1 cellular context compared by ENCODE assay signal in the genomic region with DNA sequence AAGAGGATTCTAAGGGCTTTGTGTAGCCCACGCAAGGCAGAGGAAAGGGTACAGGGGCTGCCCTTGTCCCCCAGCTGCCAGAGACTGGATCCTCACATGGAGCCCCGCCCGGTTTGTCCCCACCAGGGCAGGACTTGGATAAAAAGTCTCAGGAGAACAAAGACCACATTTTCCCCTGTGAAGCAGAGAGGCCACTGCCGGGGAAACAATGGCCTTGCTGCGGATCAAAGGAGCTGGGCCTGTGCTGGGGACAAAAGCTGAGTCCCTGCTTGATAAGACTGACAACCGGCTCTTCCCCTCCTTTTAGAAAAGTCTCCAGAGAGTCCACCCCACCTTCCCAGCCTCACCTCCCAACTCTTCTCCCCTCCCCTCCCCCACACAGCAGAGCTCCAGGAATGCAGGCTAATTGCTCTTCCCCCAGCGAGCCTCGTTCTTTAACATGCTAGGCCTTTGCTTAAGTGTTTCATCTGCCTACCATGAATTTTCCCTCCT.
TF ChIP-seq lines count a peak whose summit lies in the region.

No MANE protein-coding gene starts in this region.

TF ChIP-seq in H1, 55 proteins besides CTCF, POLR2A, EP300 and RAD21 (continued from another document):
- TF ChIP-seq RXRA (IDR thresholded peaks at IDR 0.05; ENCODE audit: insufficient read depth, low read depth, low read length) (0 out of 2 replicates have a peak, but pooled peaks have one; percentile 44), RBBP5 (IDR thresholded peaks at IDR 0.05; ENCODE audit: borderline replicate concordance, low read depth, low read length) (peak; percentile 73), POU5F1 (IDR thresholded peaks at IDR 0.05; ENCODE audit: low read depth, low read length) (no peak)
